Comparison of ENCODE assay signal across 15 cellular contexts in the genomic region with DNA sequence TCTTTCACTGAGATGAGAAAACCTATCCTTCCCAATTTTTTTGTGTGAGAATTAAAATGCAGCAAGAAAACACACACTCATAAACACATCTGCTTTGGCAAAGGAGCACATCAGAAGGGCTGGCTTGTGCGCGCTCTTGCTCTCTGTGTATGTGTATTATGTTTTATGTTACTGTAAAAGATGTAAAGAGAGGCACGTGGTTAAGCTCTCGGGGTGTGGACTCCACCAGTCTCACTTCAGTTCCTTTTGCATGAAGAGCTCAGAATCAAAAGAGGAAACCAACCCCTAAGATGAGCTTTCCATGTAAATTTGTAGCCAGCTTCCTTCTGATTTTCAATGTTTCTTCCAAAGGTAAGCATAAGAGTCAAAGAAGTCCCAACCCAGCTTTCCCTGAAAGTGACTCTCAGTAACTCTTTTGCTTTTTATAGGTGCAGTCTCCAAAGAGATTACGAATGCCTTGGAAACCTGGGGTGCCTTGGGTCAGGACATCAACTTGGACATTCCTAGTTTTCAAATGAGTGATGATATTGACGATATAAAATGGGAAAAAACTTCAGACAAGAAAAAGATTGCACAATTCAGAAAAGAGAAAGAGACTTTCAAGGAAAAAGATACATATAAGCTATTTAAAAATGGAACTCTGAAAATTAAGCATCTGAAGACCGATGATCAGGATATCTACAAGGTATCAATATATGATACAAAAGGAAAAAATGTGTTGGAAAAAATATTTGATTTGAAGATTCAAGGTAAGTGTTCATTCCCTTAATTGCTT. TPM values are rescaled to one million over a fixed set of nuclear protein-coding genes. Genes with fewer than 3 reads are reported as not detected.
A peak's percentile ranks its signal among the peaks of the same experiment; 100 is the strongest.
DNase-seq lines count a peak whose midpoint lies in the region; ATAC-seq lines count a peak whose summit lies in the region.
"Had no signal": no experiment of that assay in that cellular context is flagged by ENCODE, and none has a peak within 500 bp of the region (broad histone marks: within the 10 kb centered on the region; RNA-seq: fewer than 3 reads in every experiment).

A gene with protein sequence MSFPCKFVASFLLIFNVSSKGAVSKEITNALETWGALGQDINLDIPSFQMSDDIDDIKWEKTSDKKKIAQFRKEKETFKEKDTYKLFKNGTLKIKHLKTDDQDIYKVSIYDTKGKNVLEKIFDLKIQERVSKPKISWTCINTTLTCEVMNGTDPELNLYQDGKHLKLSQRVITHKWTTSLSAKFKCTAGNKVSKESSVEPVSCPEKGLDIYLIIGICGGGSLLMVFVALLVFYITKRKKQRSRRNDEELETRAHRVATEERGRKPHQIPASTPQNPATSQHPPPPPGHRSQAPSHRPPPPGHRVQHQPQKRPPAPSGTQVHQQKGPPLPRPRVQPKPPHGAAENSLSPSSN (plus strand): TSS at position 228 of the 775 bp plus-strand sequence. CDS start 63 bp downstream, at position 291.

- H3K27me3 Mint-ChIP-seq in activated naive CD8-positive, alpha-beta T cell treated with anti-CD3 and anti-CD28 coated beads, Interleukin-2, amount 10 ng/mL, durations not matched to agents 7 days and 5 days = no peaks in the 10 kb centered on the region

- peak; percentile 93 for DNase-seq in Jurkat, Clone E6-1 (ENCODE audit: low read depth, low spot score)
- DNase-seq in T-helper 22 cell (ENCODE audit: low read depth) (peak; percentile 36), cerebellar cortex (ENCODE audit: low spot score) (no peak), epidermal melanocyte (ENCODE audit: insufficient read length, low spot score) (no peak), ACHN (no peak)
- peak; percentile 50 for DNase-seq in activated naive CD8-positive, alpha-beta T cell treated with anti-CD3 and anti-CD28 coated beads, Interleukin-2, amount 10 ng/mL, durations not matched to agents 7 days and 5 days
- peak; percentile 71 for DNase-seq in stimulated activated CD4-positive, alpha-beta T cell treated with anti-CD3 and anti-CD28 coated beads, Interleukin-1b, Interleukin-23, amount 100 ng/mL, for 48 hours
- DNase-seq: heart left ventricle, mammary epithelial cell, NCI-H2107, retina had no signal

- peak within 1 kb of the TSS; percentile 97 for H3K27ac Mint-ChIP-seq in activated naive CD8-positive, alpha-beta T cell treated with anti-CD3 and anti-CD28 coated beads, Interleukin-2, amount 10 ng/mL, durations not matched to agents 7 days and 5 days

- H3K4me1 Mint-ChIP-seq in activated naive CD8-positive, alpha-beta T cell treated with anti-CD3 and anti-CD28 coated beads, Interleukin-2, amount 10 ng/mL, durations not matched to agents 7 days and 5 days = peaks cover 28% of the 10 kb centered on the region

- peak within 1 kb of the TSS; percentile 98 for H3K4me3 Mint-ChIP-seq in activated naive CD8-positive, alpha-beta T cell treated with anti-CD3 and anti-CD28 coated beads, Interleukin-2, amount 10 ng/mL, durations not matched to agents 7 days and 5 days

- H3K36me3 Mint-ChIP-seq in activated naive CD8-positive, alpha-beta T cell treated with anti-CD3 and anti-CD28 coated beads, Interleukin-2, amount 10 ng/mL, durations not matched to agents 7 days and 5 days = peaks cover 43% of the 10 kb centered on the region

- POLR2A ChIA-PET in activated naive CD8-positive, alpha-beta T cell treated with anti-CD3 and anti-CD28 coated beads, Interleukin-2, amount 10 ng/mL, durations not matched to agents 7 days and 5 days (lab: Charles Lee) = interaction anchor here (0.9 to 10.3 kb wide), 11 partner anchors 13 to 305 kb away, joined by 3 to 196 read pairs (median 10); a partner anchor contains a TSS

- H3K4me3 ChIP-seq in Jurkat, Clone E6-1 (ENCODE audit: low read length) = peak within 1 kb of the TSS; percentile 75

- in situ Hi-C loops in ACHN (cut with HindIII; ENCODE audit: low pct_ligation_motif_present, low pct_unique_long_range_greater_than_20kb, low sequenced_read_pairs) = no loop called here

- H3K9me3 Mint-ChIP-seq in activated naive CD8-positive, alpha-beta T cell treated with anti-CD3 and anti-CD28 coated beads, Interleukin-2, amount 10 ng/mL, durations not matched to agents 7 days and 5 days = peaks cover 3% of the 10 kb centered on the region

- peak; percentile 80 for ATAC-seq in activated naive CD8-positive, alpha-beta T cell treated with anti-CD3 and anti-CD28 coated beads, Interleukin-2, amount 10 ng/mL, durations not matched to agents 7 days and 5 days (ENCODE audit: low read depth)
- no peak for ATAC-seq in HG03039 (IDR thresholded peaks at IDR 0.05; ENCODE audit: unreplicated experiment)
- ATAC-seq: heart left ventricle had no signal

RNA-seq across cellular contexts. Expression of the gene that starts here (rescaled TPM):
- polyA plus RNA-seq in Jurkat, Clone E6-1 (2012; ENCODE audit: insufficient read depth, insufficient read length) = 5.6 TPM
- 100 to 1,000 TPM; 227 to 229 TPM for total RNA-seq in activated naive CD8-positive, alpha-beta T cell treated with anti-CD3 and anti-CD28 coated beads, Interleukin-2, amount 10 ng/mL, durations not matched to agents 7 days and 5 days
- total RNA-seq: dermis microvascular lymphatic vessel endothelial cell, HT-29, mammary epithelial cell, SK-MEL-5 had no signal
- polyA plus RNA-seq: mammary epithelial cell had no signal

Comparison
In these comparisons a context has a peak if more than half of its experiments do, and no peak if none do; other contexts are left out.
1. DNase-seq: peak in Jurkat, Clone E6-1 (single experiment), T-helper 22 cell (single experiment), activated naive CD8-positive, alpha-beta T cell treated with anti-CD3 and anti-CD28 coated beads, Interleukin-2, amount 10 ng/mL, durations not matched to agents 7 days and 5 days (single experiment) and stimulated activated CD4-positive, alpha-beta T cell treated with anti-CD3 and anti-CD28 coated beads, Interleukin-1b, Interleukin-23, amount 100 ng/mL, for 48 hours (single experiment); none in cerebellar cortex (single experiment), epidermal melanocyte (single experiment) and ACHN (single experiment).